1 cellular context compared by ENCODE assay signal in the genomic region with DNA sequence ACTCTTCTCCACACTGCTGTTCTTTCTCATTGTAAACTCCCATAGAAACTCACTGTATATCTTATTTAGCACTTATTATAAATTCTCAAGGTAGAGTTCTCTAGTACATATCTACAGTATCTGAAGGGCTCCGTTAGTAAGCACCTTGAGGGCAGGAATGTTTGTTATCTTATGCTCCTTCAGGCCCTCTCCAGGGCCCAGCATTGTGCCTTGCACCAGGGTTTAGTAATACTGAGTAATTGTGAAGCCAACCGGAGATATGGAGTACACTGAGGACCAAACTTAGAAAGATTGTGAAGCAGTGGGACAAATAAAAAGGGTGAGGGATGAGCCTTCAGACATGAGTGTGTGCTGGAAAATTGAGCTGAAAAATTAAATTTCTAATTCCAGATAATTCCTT.
TF ChIP-seq lines count a peak whose summit lies in the region.

No MANE protein-coding gene starts in this region.

TF ChIP-seq in HepG2, 621 proteins besides CTCF, POLR2A, EP300 and RAD21:
- TF ChIP-seq, protein P1, sequence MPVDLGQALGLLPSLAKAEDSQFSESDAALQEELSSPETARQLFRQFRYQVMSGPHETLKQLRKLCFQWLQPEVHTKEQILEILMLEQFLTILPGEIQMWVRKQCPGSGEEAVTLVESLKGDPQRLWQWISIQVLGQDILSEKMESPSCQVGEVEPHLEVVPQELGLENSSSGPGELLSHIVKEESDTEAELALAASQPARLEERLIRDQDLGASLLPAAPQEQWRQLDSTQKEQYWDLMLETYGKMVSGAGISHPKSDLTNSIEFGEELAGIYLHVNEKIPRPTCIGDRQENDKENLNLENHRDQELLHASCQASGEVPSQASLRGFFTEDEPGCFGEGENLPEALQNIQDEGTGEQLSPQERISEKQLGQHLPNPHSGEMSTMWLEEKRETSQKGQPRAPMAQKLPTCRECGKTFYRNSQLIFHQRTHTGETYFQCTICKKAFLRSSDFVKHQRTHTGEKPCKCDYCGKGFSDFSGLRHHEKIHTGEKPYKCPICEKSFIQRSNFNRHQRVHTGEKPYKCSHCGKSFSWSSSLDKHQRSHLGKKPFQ (CRISPR knock-in tag; IDR thresholded peaks at IDR 0.05; ENCODE audit: insufficient replicate concordance): peak; percentile 17
- TF ChIP-seq, protein P2, sequence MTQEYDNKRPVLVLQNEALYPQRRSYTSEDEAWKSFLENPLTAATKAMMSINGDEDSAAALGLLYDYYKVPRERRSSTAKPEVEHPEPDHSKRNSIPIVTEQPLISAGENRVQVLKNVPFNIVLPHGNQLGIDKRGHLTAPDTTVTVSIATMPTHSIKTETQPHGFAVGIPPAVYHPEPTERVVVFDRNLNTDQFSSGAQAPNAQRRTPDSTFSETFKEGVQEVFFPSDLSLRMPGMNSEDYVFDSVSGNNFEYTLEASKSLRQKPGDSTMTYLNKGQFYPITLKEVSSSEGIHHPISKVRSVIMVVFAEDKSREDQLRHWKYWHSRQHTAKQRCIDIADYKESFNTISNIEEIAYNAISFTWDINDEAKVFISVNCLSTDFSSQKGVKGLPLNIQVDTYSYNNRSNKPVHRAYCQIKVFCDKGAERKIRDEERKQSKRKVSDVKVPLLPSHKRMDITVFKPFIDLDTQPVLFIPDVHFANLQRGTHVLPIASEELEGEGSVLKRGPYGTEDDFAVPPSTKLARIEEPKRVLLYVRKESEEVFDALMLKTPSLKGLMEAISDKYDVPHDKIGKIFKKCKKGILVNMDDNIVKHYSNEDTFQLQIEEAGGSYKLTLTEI (CRISPR knock-in tag; conservative IDR thresholded peaks at IDR 0.05): no peak
- TF ChIP-seq RBM22 (optimal IDR thresholded peaks at IDR 0.05; ENCODE audit: low read length) (peak; percentile 18), ZNF746 (CRISPR knock-in tag; IDR thresholded peaks at IDR 0.05) (no peak), RBFOX2 (IDR thresholded peaks at IDR 0.05; ENCODE audit: low read depth, low read length) (peak; percentile 70), ZNF615 (CRISPR knock-in tag; IDR thresholded peaks at IDR 0.05; ENCODE audit: borderline replicate concordance) (0 out of 2 replicates have a peak, but pooled peaks have one; percentile 21), ZNF672 (CRISPR knock-in tag; IDR thresholded peaks at IDR 0.05) (peak; percentile 17; the same call in 1 of the 2 replicates), KAT2B (IDR thresholded peaks at IDR 0.05; ENCODE audit: borderline replicate concordance, low read depth, low read length) (no peak), KAT7 (CRISPR knock-in tag; IDR thresholded peaks at IDR 0.05; ENCODE audit: borderline replicate concordance) (0 out of 2 replicates have a peak, but pooled peaks have one; percentile 3), ZC3H4 (CRISPR knock-in tag; IDR thresholded peaks at IDR 0.05; ENCODE audit: borderline replicate concordance) (peak; percentile 87; the same call in 1 of the 2 replicates), BATF2 (CRISPR knock-in tag; IDR thresholded peaks at IDR 0.05) (0 out of 2 replicates have a peak, but pooled peaks have one; percentile 32), AGO2 (optimal IDR thresholded peaks at IDR 0.05; ENCODE audit: low read depth, low read length) (peak; percentile 35)
